Comparison of ENCODE assay signal across 31 cellular contexts in the genomic region with DNA sequence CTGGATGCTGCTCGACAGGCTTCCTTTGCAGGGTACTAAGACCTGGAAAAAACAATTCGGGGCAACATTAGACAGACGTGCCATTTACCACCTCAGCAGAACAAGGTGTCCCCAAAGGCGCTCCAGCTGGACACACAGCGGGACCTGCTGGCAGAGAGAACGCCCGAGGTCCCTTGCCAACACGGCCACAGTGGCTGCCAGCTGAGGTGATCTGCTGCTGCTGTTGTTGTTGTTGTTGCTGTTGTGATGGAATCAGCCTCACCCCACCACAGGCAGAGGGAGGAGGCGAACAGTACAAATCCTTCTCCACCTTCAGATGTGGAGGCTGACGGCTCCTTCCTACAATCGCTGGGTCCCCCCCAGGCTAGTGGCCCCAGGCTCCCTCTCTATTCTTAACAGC. TPM values are rescaled to one million over a fixed set of nuclear protein-coding genes. Genes with fewer than 3 reads are reported as not detected.
"Had no signal": no experiment of that assay in that cellular context is flagged by ENCODE, and none has a peak within 500 bp of the region (broad histone marks: within the 10 kb centered on the region; RNA-seq: fewer than 3 reads in every experiment).

No MANE protein-coding gene starts in this region.

- H3K4me3 Mint-ChIP-seq: activated B cell treated with CpG ODN at 0.5 μM for 24 hours; activated CD4-positive, alpha-beta T cell treated with anti-CD3 and anti-CD28 coated beads for 36 hours; activated naive CD4-positive, alpha-beta T cell treated with anti-CD3 and anti-CD28 coated beads for 36 hours; activated T-helper 1 cell treated with anti-CD3 and anti-CD28 coated beads, Interleukin-12 subunit alpha, Interleukin-12 subunit beta, Interleukin-2, Interleukin-4 antibody, amounts not matched to agents 30 ng/mL and 10 ng/mL and 1 ng/mL, durations not matched to agents 14 hours and 24 hours and 36 hours; endodermal cell; stimulated activated effector memory CD8-positive, alpha-beta T cell treated with anti-CD3 and anti-CD28 coated beads, Interleukin-12 subunit alpha, Interleukin-12 subunit beta, amount 100 ng/mL, for 72 hours; stimulated activated naive CD8-positive, alpha-beta T cell treated with anti-CD3 and anti-CD28 coated beads, Interleukin-15, Interleukin-2, amounts not matched to agents 100 ng/mL and 50 ng/mL, for 24 hours; T-helper 2 cell treated with Interferon-gamma antibody and Interleukin-4, amounts not matched to agents 5 μg/mL and 100 μg/mL, for 36 hours; type B pancreatic cell had no signal

- H2AFZ ChIP-seq: parathyroid adenoma had no signal

- H3K27ac Mint-ChIP-seq: activated B cell treated with CpG ODN at 0.5 μM for 24 hours; activated CD4-positive, alpha-beta T cell treated with anti-CD3 and anti-CD28 coated beads for 36 hours; activated naive CD4-positive, alpha-beta T cell treated with anti-CD3 and anti-CD28 coated beads for 36 hours; activated T-helper 1 cell treated with anti-CD3 and anti-CD28 coated beads, Interleukin-12 subunit alpha, Interleukin-12 subunit beta, Interleukin-2, Interleukin-4 antibody, amounts not matched to agents 30 ng/mL and 10 ng/mL and 1 ng/mL, durations not matched to agents 14 hours and 24 hours and 36 hours; endodermal cell; stimulated activated effector memory CD8-positive, alpha-beta T cell treated with anti-CD3 and anti-CD28 coated beads, Interleukin-12 subunit alpha, Interleukin-12 subunit beta, amount 100 ng/mL, for 72 hours; stimulated activated naive CD8-positive, alpha-beta T cell treated with anti-CD3 and anti-CD28 coated beads, Interleukin-15, Interleukin-2, amounts not matched to agents 100 ng/mL and 50 ng/mL, for 24 hours; T-helper 2 cell treated with Interferon-gamma antibody and Interleukin-4, amounts not matched to agents 5 μg/mL and 100 μg/mL, for 36 hours; type B pancreatic cell had no signal

- H3K27me3 Mint-ChIP-seq: activated B cell treated with CpG ODN at 0.5 μM for 24 hours; activated CD4-positive, alpha-beta T cell treated with anti-CD3 and anti-CD28 coated beads for 36 hours; naive B cell; stimulated activated naive CD8-positive, alpha-beta T cell treated with anti-CD3 and anti-CD28 coated beads, Interleukin-15, Interleukin-2, amounts not matched to agents 100 ng/mL and 50 ng/mL, for 24 hours; type B pancreatic cell had no signal

- H3K9ac ChIP-seq: parathyroid adenoma had no signal

- H3K27me3 ChIP-seq: brain microvascular endothelial cell, left lung, right lobe of liver, uterus had no signal

- H3K36me3 ChIP-seq: uterus had no signal

- H3K9me3 ChIP-seq: left lung, right lobe of liver, thoracic aorta, uterus had no signal

- H3K27ac ChIP-seq: brain microvascular endothelial cell, left lung, parathyroid adenoma, right lobe of liver, skin epidermis, thoracic aorta, uterus had no signal

- H3K4me1 ChIP-seq: parathyroid adenoma, uterus had no signal

- ATAC-seq: activated CD4-positive, alpha-beta T cell treated with anti-CD3 and anti-CD28 coated beads for 36 hours; esophagus mucosa; left lung; stimulated activated effector memory CD8-positive, alpha-beta T cell treated with anti-CD3 and anti-CD28 coated beads, Interleukin-12 subunit alpha, Interleukin-12 subunit beta, amount 100 ng/mL, for 72 hours had no signal

- H3K36me3 Mint-ChIP-seq: naive B cell had no signal

- FAIRE-seq: astrocyte, kidney had no signal

- DNase-seq: activated B cell treated with CpG ODN at 0.5 μM for 24 hours; activated CD4-positive, alpha-beta T cell treated with anti-CD3 and anti-CD28 coated beads for 36 hours; activated CD4-positive, alpha-beta T cell treated with anti-CD3 and anti-CD28 coated beads, Interleukin-2, amount 50 U/mL, for 4 hours; activated CD8-positive, alpha-beta memory T cell treated with anti-CD3 and anti-CD28 coated beads for 24 hours; activated effector memory CD4-positive, alpha-beta T cell treated with anti-CD3 and anti-CD28 coated beads, Interleukin-2, amount 50 U/mL, for 16 hours; activated naive CD4-positive, alpha-beta T cell treated with anti-CD3 and anti-CD28 coated beads for 36 hours; amniotic stem cell; brain microvascular endothelial cell; endodermal cell; foreskin fibroblast; kidney; left lung; naive B cell; occipital lobe; stimulated activated CD4-positive, alpha-beta T cell treated with anti-CD3 and anti-CD28 coated beads, Interleukin-12 subunit alpha, Interleukin-12 subunit beta, amount 100 ng/mL, for 4 hours; stimulated activated CD4-positive, alpha-beta T cell treated with anti-CD3 and anti-CD28 coated beads, Interleukin-4, amount 100 ng/mL, for 1 hour; T-helper 1 cell; uterus had no signal

- H3K9me3 Mint-ChIP-seq: activated B cell treated with CpG ODN at 0.5 μM for 24 hours; activated naive CD4-positive, alpha-beta T cell treated with anti-CD3 and anti-CD28 coated beads for 36 hours; activated T-helper 1 cell treated with anti-CD3 and anti-CD28 coated beads, Interleukin-12 subunit alpha, Interleukin-12 subunit beta, Interleukin-2, Interleukin-4 antibody, amounts not matched to agents 30 ng/mL and 10 ng/mL and 1 ng/mL, durations not matched to agents 14 hours and 24 hours and 36 hours; endodermal cell; naive B cell; stimulated activated effector memory CD8-positive, alpha-beta T cell treated with anti-CD3 and anti-CD28 coated beads, Interleukin-12 subunit alpha, Interleukin-12 subunit beta, amount 100 ng/mL, for 72 hours; stimulated activated naive CD8-positive, alpha-beta T cell treated with anti-CD3 and anti-CD28 coated beads, Interleukin-15, Interleukin-2, amounts not matched to agents 100 ng/mL and 50 ng/mL, for 24 hours; T-helper 2 cell treated with Interferon-gamma antibody and Interleukin-4, amounts not matched to agents 5 μg/mL and 100 μg/mL, for 36 hours; type B pancreatic cell had no signal

- H3K4me3 ChIP-seq: left lung, right lobe of liver, skin epidermis, thoracic aorta, uterus had no signal

RNA-seq across cellular contexts. Expression of gene RGS9BP, which starts 25.9 kb away (rescaled TPM):
- total RNA-seq: activated B cell treated with CpG ODN at 0.5 μM for 24 hours; activated T-helper 1 cell treated with anti-CD3 and anti-CD28 coated beads, Interleukin-12 subunit alpha, Interleukin-12 subunit beta, Interleukin-2, Interleukin-4 antibody, amounts not matched to agents 30 ng/mL and 10 ng/mL and 1 ng/mL, durations not matched to agents 14 hours and 24 hours and 36 hours; endodermal cell; mesenteric fat pad had no signal
- polyA plus RNA-seq: neural cell had no signal
